ENCODE assay signal across 8 cellular contexts in genomic region chr1:186985889-186986491, GRCh38.
DNase-seq lines count a peak whose midpoint lies in the region; ATAC-seq and TF ChIP-seq lines count a peak whose summit lies in the region.

No MANE protein-coding gene starts in this region.

- H3K79me2 ChIP-seq in GM23338 (replicated peaks; ENCODE audit: insufficient read depth) (no peaks in the 10 kb centered on the region), neural cell (replicated peaks; ENCODE audit: insufficient read depth, low read length) (no peaks in the 10 kb centered on the region)

- H3K4me1 Mint-ChIP-seq in GM23338: peaks cover 12% of the 10 kb centered on the region

- H3K27me3 Mint-ChIP-seq in GM23338 (ENCODE audit: insufficient read depth, low read depth, poor library complexity): no peaks in the 10 kb centered on the region

- no peak for TF ChIP-seq EP300 in neural cell (conservative IDR thresholded peaks at IDR 0.05; ENCODE audit: poor library complexity, severe bottlenecking)

- no peaks in the 10 kb centered on the region for H3F3A ChIP-seq in GM23338 (replicated peaks; ENCODE audit: low read depth)
- H3F3A ChIP-seq in neural cell (ENCODE audit: insufficient read depth, low read length, poor library complexity, severe bottlenecking): no peaks in the 10 kb centered on the region

- intact Hi-C loops in esophagus squamous epithelium (cut with DNase I): loop anchor here (5.0 to 10.0 kb wide), 2 partner anchors 301 to 379 kb away; partner anchors contain the start of gene PTGS2

- H3K36me3 ChIP-seq in GM23338 (ENCODE audit: insufficient read depth): no peaks in the 10 kb centered on the region
- H3K36me3 ChIP-seq in esophagus squamous epithelium: peaks cover 0 to 10% (median 0%) of the 10 kb centered on the region in 3 donors
- H3K36me3 ChIP-seq in neural cell (ENCODE audit: insufficient read depth, low read length): no peaks in the 10 kb centered on the region

- no peaks in the 10 kb centered on the region for H3K36me3 Mint-ChIP-seq in GM23338 (ENCODE audit: low read depth)

- H3K9me3 ChIP-seq in esophagus squamous epithelium (no peaks in the 10 kb centered on the region), neural cell (ENCODE audit: low read length) (no peaks in the 10 kb centered on the region)

- H3K4me2 ChIP-seq in GM23338 (no peak overlapping the region), neural cell (ENCODE audit: low read length) (no peak overlapping the region)

- H3K9me3 Mint-ChIP-seq in GM23338: no peaks in the 10 kb centered on the region

- no peak for TF ChIP-seq POLR2A in esophagus squamous epithelium (IDR thresholded peaks at IDR 0.05)

- H3K4me1 ChIP-seq in GM23338 (ENCODE audit: insufficient read depth) (peaks cover 6% of the 10 kb centered on the region; the same call in 1 of the 2 replicates), esophagus squamous epithelium (peaks cover 0 to 9% (median 0%) of the 10 kb centered on the region in 3 donors)

- peak; percentile 85 for ATAC-seq in GM23338

- H3K27me3 ChIP-seq in GM23338 (ENCODE audit: insufficient read depth) (no peaks in the 10 kb centered on the region), esophagus squamous epithelium (no peaks in the 10 kb centered on the region), neural cell (ENCODE audit: insufficient read depth, low read depth, low read length) (no peaks in the 10 kb centered on the region)

- H3K9me2 ChIP-seq in GM23338 (ENCODE audit: insufficient read depth): no peaks in the 10 kb centered on the region
- H3K9me2 ChIP-seq in neural cell (ENCODE audit: insufficient read depth, low read length): no peaks in the 10 kb centered on the region

- H4K20me1 ChIP-seq in GM23338 (replicated peaks; ENCODE audit: insufficient read depth): no peaks in the 10 kb centered on the region
- H4K20me1 ChIP-seq in neural cell (ENCODE audit: insufficient read depth): no peaks in the 10 kb centered on the region

- WGBS in esophagus squamous epithelium, 2 donors: 0 to 3% methylated on average over 2 of the region's 2 CpGs

- TF ChIP-seq RAD21 in neural cell (conservative IDR thresholded peaks at IDR 0.05): peak; percentile 97

- H2AFZ ChIP-seq in GM23338 (no peak overlapping the region), neural cell (ENCODE audit: low read depth, low read length) (no peak overlapping the region)

- H3K4me3 ChIP-seq in GM23338 (no peak overlapping the region), esophagus squamous epithelium (no peak overlapping the region), neural cell (ENCODE audit: low read length) (no peak overlapping the region)

- H3K27ac ChIP-seq in GM23338 (ENCODE audit: low read depth): no peak overlapping the region
- H3K27ac ChIP-seq in esophagus squamous epithelium: no peak overlapping the region
- no peak overlapping the region for H3K27ac ChIP-seq in neural cell (ENCODE audit: low read length)

- H3K9ac ChIP-seq in neural cell (ENCODE audit: low read length): no peak overlapping the region

- no peak overlapping the region for H3K27ac Mint-ChIP-seq in GM23338

- H3K4me3 Mint-ChIP-seq in GM23338: no peak overlapping the region

- TF ChIP-seq CTCF in GM23338 (conservative IDR thresholded peaks at IDR 0.05; ENCODE audit: low read depth in 2 of 2) (peak; percentile 85 to 87), esophagus squamous epithelium (IDR thresholded peaks at IDR 0.05) (peak; percentile 54 to 82 (median 68)), neural cell (IDR thresholded peaks at IDR 0.05; ENCODE audit: poor library complexity, severe bottlenecking) (peak; percentile 91)

- DNase-seq in GM03348 (ENCODE audit: low spot score) (peak; percentile 66), GM23338 (ENCODE audit: low spot score) (peak; percentile 81), MV-4-11 (lab: John Stamatoyannopoulos, UW) (peak; percentile 42), SHP77 treated with DMSO at 0.1 percent for 48 hours (lab: John Stamatoyannopoulos, UW) (peak; percentile 55), esophagus squamous epithelium (lab: John Stamatoyannopoulos, UW) (no peak)
- no peak for DNase-seq in activated CD4-positive, CD25-positive, alpha-beta regulatory T cell treated with anti-CD3 and anti-CD28 coated beads, Interleukin-2, amount 50 U/mL, for 72 hours
- no peak for DNase-seq in activated CD4-positive, alpha-beta T cell treated with anti-CD3 and anti-CD28 coated beads for 4 hours

TF ChIP-seq in GM23338, 12 proteins besides CTCF, POLR2A, EP300 and RAD21:
- TF ChIP-seq JUNB (IDR thresholded peaks at IDR 0.05; ENCODE audit: unreplicated experiment) (no peak), ZNF331 (CRISPR knock-in tag; IDR thresholded peaks at IDR 0.05; ENCODE audit: low read depth) (no peak), POLR2AphosphoS5 (IDR thresholded peaks at IDR 0.05; ENCODE audit: low read depth) (no peak)

TF ChIP-seq in neural cell, 6 proteins besides CTCF, POLR2A, EP300 and RAD21:
- TF ChIP-seq MXI1 (conservative IDR thresholded peaks at IDR 0.05; ENCODE audit: poor library complexity, severe bottlenecking) (no peak), SMC3 (conservative IDR thresholded peaks at IDR 0.05; ENCODE audit: poor library complexity) (peak; percentile 97)

Comparison
In these comparisons a context has a peak if more than half of its experiments do, and no peak if none do; other contexts are left out.
1. DNase-seq: peak in GM03348 (single experiment), GM23338 (single experiment), MV-4-11 (single experiment) and SHP77 treated with DMSO at 0.1 percent for 48 hours (single experiment); none in esophagus squamous epithelium (single experiment), activated CD4-positive, CD25-positive, alpha-beta regulatory T cell treated with anti-CD3 and anti-CD28 coated beads, Interleukin-2, amount 50 U/mL, for 72 hours (single experiment) and activated CD4-positive, alpha-beta T cell treated with anti-CD3 and anti-CD28 coated beads for 4 hours (0 of 2).
2. Peak in every context shown above with its lines, with median percentiles within 50 percentile points of each other: CTCF ChIP-seq.